ENCODE assay signal across 10 cellular contexts in the genomic region with DNA sequence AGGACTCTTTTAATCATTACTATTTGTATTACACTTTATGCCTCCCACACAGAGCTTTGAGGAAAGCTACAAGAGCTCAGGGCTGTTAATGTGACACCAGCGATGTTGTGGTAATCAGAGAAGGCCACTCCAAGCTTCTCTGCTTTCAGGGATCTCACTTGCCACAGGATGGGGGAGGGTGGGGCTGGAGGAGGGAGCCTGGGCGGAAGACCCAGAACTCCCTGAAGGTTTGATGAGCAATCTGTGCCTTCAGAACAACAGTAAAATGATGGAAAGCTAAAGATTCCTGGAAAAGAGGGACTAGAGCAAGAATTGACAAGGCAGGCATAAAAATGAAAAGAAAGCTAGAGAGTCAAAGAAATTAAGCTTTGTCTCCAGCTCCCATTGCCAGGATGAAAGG.
A peak's percentile ranks its signal among the peaks of the same experiment; 100 is the strongest.
DNase-seq lines count a peak whose midpoint lies in the region; ATAC-seq and TF ChIP-seq lines count a peak whose summit lies in the region.
"Had no signal": no experiment of that assay in that cellular context is flagged by ENCODE, and none has a peak within 500 bp of the region (broad histone marks: within the 10 kb centered on the region; RNA-seq: fewer than 3 reads in every experiment).

No MANE protein-coding gene starts in this region.

- no CpG with 5 or more reads among the region's 2 CpGs for WGBS in iPS DF 6.9 (ENCODE audit: insufficient coverage, insufficient read length)

- H3K9ac ChIP-seq in skeletal muscle tissue (ENCODE audit: low read depth in 1 of 3, low read length in 3 of 3) = peak overlapping the region in 2 of 3 donors; percentile 54 to 63

- H3K27me3 ChIP-seq in SJCRH30 (no peaks in the 10 kb centered on the region), iPS DF 6.9 (ENCODE audit: control insufficient read depth, insufficient read depth, low read length) (no peaks in the 10 kb centered on the region), skeletal muscle tissue (ENCODE audit: control insufficient read depth in 3 of 3, insufficient read depth in 3 of 3, low read length in 3 of 3) (no peaks in the 10 kb centered on the region), ascending aorta (no peaks in the 10 kb centered on the region)

- intact Hi-C loops in ascending aorta (cut with DNase I) = no loop called here

- no peak for ATAC-seq in HG03571 (IDR thresholded peaks at IDR 0.05; ENCODE audit: unreplicated experiment)

- peak; percentile 12 for DNase-seq in NCI-H748 (lab: John Stamatoyannopoulos, UW; ENCODE audit: unreplicated experiment)
- DNase-seq in NCI-H748 treated with DMSO at 0.1 percent for 48 hours (lab: John Stamatoyannopoulos, UW) = no peak
- peak; percentile 13 to 37 for DNase-seq in SJCRH30
- DNase-seq in iPS DF 6.9 (ENCODE audit: low read depth, low spot score) = peak; percentile 41
- no peak for DNase-seq in ascending aorta (ENCODE audit: low spot score in 2 of 2)
- DNase-seq in stimulated activated CD4-positive, alpha-beta T cell treated with anti-CD3 and anti-CD28 coated beads, Interleukin-15, amount 100 ng/mL, for 24 hours = no peak
- DNase-seq: ACHN; activated CD4-positive, alpha-beta T cell treated with anti-CD3 and anti-CD28 coated beads, Interleukin-2, amount 50 U/mL, for 4 hours had no signal

- H3K27ac ChIP-seq in SJCRH30 (no peak overlapping the region), iPS DF 6.9 (ENCODE audit: low read length) (no peak overlapping the region), skeletal muscle tissue (ENCODE audit: low read depth, low read length) (peak overlapping the region; percentile 34), ascending aorta (no peak overlapping the region)

- TF ChIP-seq CTCF in ascending aorta (IDR thresholded peaks at IDR 0.05) = no peak

- H3K4me1 ChIP-seq in SJCRH30 = peaks cover 3% of the 10 kb centered on the region; the same call in 1 of the 2 replicates
- H3K4me1 ChIP-seq in iPS DF 6.9 (ENCODE audit: control insufficient read depth, insufficient read depth, low read length) = peaks cover 4% of the 10 kb centered on the region; the same call in 1 of the 2 replicates
- peaks cover 7 to 11% (median 9%) of the 10 kb centered on the region in 3 donors for H3K4me1 ChIP-seq in skeletal muscle tissue (ENCODE audit: control insufficient read depth in 3 of 3, insufficient read depth in 3 of 3, low read length in 3 of 3)
- H3K4me1 ChIP-seq in ascending aorta = peaks cover 0 to 3% of the 10 kb centered on the region in 2 donors

- H3K4me3 ChIP-seq in SJCRH30 (no peak overlapping the region), iPS DF 6.9 (ENCODE audit: low read length) (no peak overlapping the region), skeletal muscle tissue (ENCODE audit: low read length in 3 of 3) (no peak overlapping the region), ascending aorta (no peak overlapping the region)

- no peaks in the 10 kb centered on the region for H3K9me3 ChIP-seq in SJCRH30 (replicated peaks)
- H3K9me3 ChIP-seq in iPS DF 6.9 (ENCODE audit: control insufficient read depth, insufficient read depth, low read length) = no peaks in the 10 kb centered on the region
- H3K9me3 ChIP-seq in skeletal muscle tissue (ENCODE audit: control insufficient read depth in 3 of 3, low read length in 3 of 3) = no peaks in the 10 kb centered on the region
- no peaks in the 10 kb centered on the region for H3K9me3 ChIP-seq in ascending aorta

- no peaks in the 10 kb centered on the region for H3K36me3 ChIP-seq in SJCRH30
- H3K36me3 ChIP-seq in iPS DF 6.9 (ENCODE audit: control insufficient read depth, insufficient read depth, low read length) = no peaks in the 10 kb centered on the region
- no peaks in the 10 kb centered on the region for H3K36me3 ChIP-seq in skeletal muscle tissue (ENCODE audit: control insufficient read depth in 3 of 3, insufficient read depth in 3 of 3, low read length in 3 of 3)
- no peaks in the 10 kb centered on the region for H3K36me3 ChIP-seq in ascending aorta

Comparison
In these comparisons a context has a peak if more than half of its experiments do, and no peak if none do; other contexts are left out.
1. DNase-seq: peak in NCI-H748 (single experiment), SJCRH30 (2 of 2) and iPS DF 6.9 (single experiment); none in NCI-H748 treated with DMSO at 0.1 percent for 48 hours (single experiment), ascending aorta (0 of 2) and stimulated activated CD4-positive, alpha-beta T cell treated with anti-CD3 and anti-CD28 coated beads, Interleukin-15, amount 100 ng/mL, for 24 hours (single experiment).